ENCODE assay signal across 1 cellular context in the genomic region with DNA sequence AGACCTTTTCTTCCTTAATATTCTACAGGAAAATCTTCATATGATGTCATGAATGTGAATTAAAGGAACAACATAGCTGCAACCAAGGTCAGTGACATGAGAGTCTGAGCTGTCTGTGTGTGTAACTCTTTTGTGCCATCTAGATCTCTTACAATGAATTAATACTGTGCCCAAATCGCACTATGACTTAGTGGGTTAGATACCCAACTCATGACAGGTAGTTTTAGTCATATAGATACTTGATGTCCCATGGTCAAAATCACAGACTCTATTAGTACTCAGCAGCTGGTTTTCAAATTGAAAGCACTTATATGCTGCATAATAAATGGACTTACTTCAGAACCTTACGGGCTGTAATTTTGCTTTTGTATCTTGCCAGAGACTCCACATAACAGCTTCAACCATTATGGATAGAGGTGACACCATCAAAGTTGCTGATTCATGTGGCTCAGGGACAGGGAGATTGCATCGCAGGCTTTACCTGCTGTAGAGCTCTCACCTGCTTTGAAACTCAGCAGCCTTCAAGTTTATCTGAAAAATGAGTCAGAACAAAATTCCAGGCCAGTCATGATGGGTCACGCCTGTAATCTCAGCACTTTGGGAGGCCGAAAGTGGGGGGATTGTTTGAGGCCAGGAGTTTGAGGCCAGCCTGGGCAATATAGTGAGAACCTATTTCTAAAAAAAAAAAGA.
A peak's percentile ranks its signal among the peaks of the same experiment; 100 is the strongest.
TF ChIP-seq lines count a peak whose summit lies in the region.

No MANE protein-coding gene starts in this region.

TF ChIP-seq in K562, 482 proteins besides CTCF, POLR2A, EP300 and RAD21:
- TF ChIP-seq CSDE1 (IDR thresholded peaks at IDR 0.05) = no peak
- peak; percentile 25; the same call in 1 of the 2 replicates for TF ChIP-seq NFE2 (IDR thresholded peaks at IDR 0.05; ENCODE audit: low read depth)
- TF ChIP-seq ESRRA (IDR thresholded peaks at IDR 0.05; ENCODE audit: borderline replicate concordance, low read depth) = no peak
